ENCODE assay signal across 17 cellular contexts in the genomic region with DNA sequence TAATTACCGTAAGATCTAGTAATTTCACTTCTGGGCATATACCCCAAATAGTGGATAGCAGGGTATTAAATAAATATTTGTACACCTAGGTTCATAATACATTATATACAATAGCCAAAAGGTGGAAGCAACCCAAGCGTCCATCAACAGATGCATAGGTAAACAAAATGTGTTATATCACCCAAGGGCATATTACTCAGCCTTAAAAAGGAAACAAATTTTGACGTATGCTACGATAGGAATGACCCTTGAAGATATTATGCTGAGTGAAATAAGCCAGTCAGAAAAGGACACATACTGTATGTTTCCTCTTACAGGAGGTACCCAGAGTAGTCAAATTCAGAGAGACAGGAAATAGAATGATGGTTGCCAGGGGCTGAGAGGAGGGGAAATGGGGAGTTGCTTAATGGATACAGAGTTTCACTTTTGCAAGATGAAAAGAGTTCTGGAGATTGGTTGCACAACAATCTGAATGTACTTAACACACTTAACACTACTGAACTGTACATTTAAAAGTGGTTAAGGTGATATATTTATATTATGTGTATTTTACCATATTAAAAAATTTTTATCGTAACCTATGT. TPM values are rescaled to one million over a fixed set of nuclear protein-coding genes. Genes with fewer than 3 reads are reported as not detected.
DNase-seq lines count a peak whose midpoint lies in the region; ATAC-seq and TF ChIP-seq lines count a peak whose summit lies in the region.
"Had no signal": no experiment of that assay in that cellular context is flagged by ENCODE, and none has a peak within 500 bp of the region (broad histone marks: within the 10 kb centered on the region; RNA-seq: fewer than 3 reads in every experiment).

No MANE protein-coding gene starts in this region.

- intact Hi-C loops in natural killer cell (cut with micrococcal nuclease) (no loop called here), upper lobe of right lung (cut with DNase I) (no loop called here)

- H3K4me1 ChIP-seq in upper lobe of right lung = no peaks in the 10 kb centered on the region

- H3K27me3 ChIP-seq in upper lobe of right lung = no peaks in the 10 kb centered on the region

- H3K36me3 Mint-ChIP-seq in natural killer cell treated with Interleukin-12 subunit alpha and Interleukin-12 subunit beta and Interleukin-15 and Interleukin-18, amount 100 ng/mL, for 72 hours = peaks cover 4% of the 10 kb centered on the region
- H3K36me3 Mint-ChIP-seq in natural killer cell = no peaks in the 10 kb centered on the region

- H3K9me3 Mint-ChIP-seq in natural killer cell treated with Interleukin-12 subunit alpha and Interleukin-12 subunit beta and Interleukin-15 and Interleukin-18, amount 100 ng/mL, for 72 hours = no peaks in the 10 kb centered on the region
- H3K9me3 Mint-ChIP-seq in natural killer cell = no peaks in the 10 kb centered on the region

- peak; percentile 53 to 64 for ATAC-seq in natural killer cell treated with Interleukin-12 subunit alpha and Interleukin-12 subunit beta and Interleukin-15 and Interleukin-18, amount 100 ng/mL, for 72 hours
- ATAC-seq in natural killer cell = no peak
- ATAC-seq in upper lobe of right lung = peak; percentile 25
- ATAC-seq in HG02678 (IDR thresholded peaks at IDR 0.05; ENCODE audit: unreplicated experiment) = no peak

- peaks cover 0 to 2% of the 10 kb centered on the region in 2 donors for H3K27me3 Mint-ChIP-seq in natural killer cell treated with Interleukin-12 subunit alpha and Interleukin-12 subunit beta and Interleukin-15 and Interleukin-18, amount 100 ng/mL, for 72 hours
- no peaks in the 10 kb centered on the region for H3K27me3 Mint-ChIP-seq in natural killer cell (ENCODE audit: low read depth in 2 of 2)

- no peak overlapping the region for H3K4me3 Mint-ChIP-seq in natural killer cell treated with Interleukin-12 subunit alpha and Interleukin-12 subunit beta and Interleukin-15 and Interleukin-18, amount 100 ng/mL, for 72 hours
- no peak overlapping the region for H3K4me3 Mint-ChIP-seq in natural killer cell

- no peak overlapping the region for H3K27ac Mint-ChIP-seq in natural killer cell treated with Interleukin-12 subunit alpha and Interleukin-12 subunit beta and Interleukin-15 and Interleukin-18, amount 100 ng/mL, for 72 hours
- H3K27ac Mint-ChIP-seq in natural killer cell = no peak overlapping the region

- H3K4me3 ChIP-seq in upper lobe of right lung = no peak overlapping the region

- DNase-seq in natural killer cell treated with Interleukin-12 subunit alpha and Interleukin-12 subunit beta and Interleukin-15 and Interleukin-18, amount 100 ng/mL, for 72 hours (ENCODE audit: low spot score) = no peak
- DNase-seq in natural killer cell = no peak
- DNase-seq in NCI-H69 (lab: John Stamatoyannopoulos, UW) = peak; percentile 37
- DNase-seq in SIG-M5 treated with dmso at 0.1 percent for 504 hours (lab: John Stamatoyannopoulos, UW; ENCODE audit: unreplicated experiment) = peak; percentile 94
- DNase-seq in upper lobe of right lung = no peak
- no peak for DNase-seq in HT-29 (ENCODE audit: low spot score)
- no peak for DNase-seq in activated CD4-positive, alpha-beta T cell treated with anti-CD3 and anti-CD28 coated beads for 48 hours
- DNase-seq: COR-L47, MM.1S, NCI-H1417 treated with DMSO at 0.1 percent for 48 hours, NCI-H1930, NCI-H446, NCI-H774, SHP77 treated with DMSO at 0.1 percent for 48 hours, SW 1271 had no signal

- no peaks in the 10 kb centered on the region for H3K36me3 ChIP-seq in upper lobe of right lung

- no peaks in the 10 kb centered on the region for H3K9me3 ChIP-seq in upper lobe of right lung

- H3K4me1 Mint-ChIP-seq in natural killer cell treated with Interleukin-12 subunit alpha and Interleukin-12 subunit beta and Interleukin-15 and Interleukin-18, amount 100 ng/mL, for 72 hours (ENCODE audit: low read depth in 2 of 2) = peaks cover 0 to 3% of the 10 kb centered on the region in 2 donors
- no peaks in the 10 kb centered on the region for H3K4me1 Mint-ChIP-seq in natural killer cell

- no peak for TF ChIP-seq CTCF in natural killer cell (IDR thresholded peaks at IDR 0.05)
- TF ChIP-seq CTCF in upper lobe of right lung (IDR thresholded peaks at IDR 0.05) = no peak

- no peak overlapping the region for H3K27ac ChIP-seq in upper lobe of right lung
- H3K27ac ChIP-seq: C4-2B had no signal

RNA-seq across cellular contexts. Expression of gene KCTD3, which starts 36.6 kb away (rescaled TPM):
- 1 to 10 TPM; 5.6 to 6.1 TPM for total RNA-seq in natural killer cell treated with Interleukin-12 subunit alpha and Interleukin-12 subunit beta and Interleukin-15 and Interleukin-18, amount 100 ng/mL, for 72 hours
- total RNA-seq in natural killer cell (1 to 10 TPM; 2.1 to 4.5 (median 3.1) TPM), upper lobe of right lung (26.9 TPM)
- 19.8 and 20.8 TPM in 2 replicates for total RNA-seq in HT-29 (2014; rRNA removed; shearing (Covaris generic))

Comparison
In these comparisons a context has a peak if more than half of its experiments do, and no peak if none do; other contexts are left out.
1. ATAC-seq: peak in natural killer cell treated with Interleukin-12 subunit alpha and Interleukin-12 subunit beta and Interleukin-15 and Interleukin-18, amount 100 ng/mL, for 72 hours (2 of 2) and upper lobe of right lung (single experiment); none in natural killer cell (0 of 3) and HG02678 (single experiment).
2. DNase-seq: peak in NCI-H69 (single experiment) and SIG-M5 treated with dmso at 0.1 percent for 504 hours (single experiment); none in natural killer cell treated with Interleukin-12 subunit alpha and Interleukin-12 subunit beta and Interleukin-15 and Interleukin-18, amount 100 ng/mL, for 72 hours (single experiment), natural killer cell (single experiment), upper lobe of right lung (single experiment), HT-29 (single experiment) and activated CD4-positive, alpha-beta T cell treated with anti-CD3 and anti-CD28 coated beads for 48 hours (single experiment).